9 cellular contexts compared by ENCODE assay signal in the genomic region with DNA sequence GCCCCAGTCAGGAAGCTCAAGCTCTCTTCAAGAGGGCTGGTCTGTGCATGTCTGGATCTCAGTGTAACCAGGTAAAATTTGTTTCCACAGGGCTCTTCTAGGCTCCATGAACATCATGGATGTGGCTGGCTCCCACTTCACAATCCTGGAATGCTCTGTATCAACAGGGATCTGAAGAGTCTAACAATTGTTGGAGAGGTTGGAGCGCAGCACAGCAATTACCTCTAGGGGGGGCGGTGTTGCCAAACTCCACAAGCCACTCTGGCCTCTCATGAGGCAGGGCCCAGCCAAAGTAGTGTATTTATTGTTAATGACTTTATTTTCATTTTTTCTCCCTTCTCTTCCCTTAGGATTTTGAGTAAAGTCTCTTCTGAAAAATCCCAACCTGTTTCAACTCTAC. TPM values are rescaled to one million over a fixed set of nuclear protein-coding genes. Genes with fewer than 3 reads are reported as not detected.
DNase-seq lines count a peak whose midpoint lies in the region; ATAC-seq, FAIRE-seq and TF ChIP-seq lines count a peak whose summit lies in the region.
"Had no signal": no experiment of that assay in that cellular context is flagged by ENCODE, and none has a peak within 500 bp of the region (broad histone marks: within the 10 kb centered on the region; RNA-seq: fewer than 3 reads in every experiment).

No MANE protein-coding gene starts in this region.

- H3K27ac ChIP-seq in HEK293 (ENCODE audit: extremely low read depth, low read depth, low read length): no peak overlapping the region
- H3K27ac ChIP-seq in SJCRH30: no peak overlapping the region

- CTCF ChIA-PET in Caco-2 (lab: Charles Lee): interaction anchor here (0.5 kb wide), 1 partner anchor 100 kb away, joined by 4 read pairs; no protein-coding TSS in a partner anchor
- CTCF ChIA-PET in HEK293 (lab: Yijun Ruan, JAX): no interaction called here

- H3K4me3 ChIP-seq in Caco-2 (ENCODE audit: low read depth, low read length) (no peak overlapping the region), HEK293 (ENCODE audit: low read depth, low read length) (no peak overlapping the region), SJCRH30 (no peak overlapping the region)

- H3K4me1 ChIP-seq in Caco-2: no peaks in the 10 kb centered on the region
- no peaks in the 10 kb centered on the region for H3K4me1 ChIP-seq in HEK293 (ENCODE audit: control insufficient read depth, insufficient read depth, low read length)
- no peaks in the 10 kb centered on the region; the same call in 1 of the 2 replicates for H3K4me1 ChIP-seq in SJCRH30

- peak; percentile 59 to 62 for DNase-seq in Caco-2
- peak; percentile 19 to 44 for DNase-seq in SJCRH30
- peak; percentile 16 for DNase-seq in glomerular visceral epithelial cell (ENCODE audit: extremely low spot score)
- DNase-seq in RCC 7860 (ENCODE audit: low spot score): no peak
- DNase-seq in activated gamma-delta T cell (lab: John Stamatoyannopoulos, UW): no peak
- DNase-seq in stimulated activated CD4-positive, alpha-beta T cell treated with anti-CD3 and anti-CD28 coated beads, Interleukin-12 subunit alpha, Interleukin-12 subunit beta, amount 100 ng/mL, for 4 hours: no peak

- no peaks in the 10 kb centered on the region for H3K27me3 Mint-ChIP-seq in Caco-2 (ENCODE audit: insufficient read depth, unreplicated experiment)

- no peaks in the 10 kb centered on the region for H3K9me3 Mint-ChIP-seq in Caco-2 (ENCODE audit: unreplicated experiment)

- intact Hi-C loops in Caco-2 (cut with micrococcal nuclease; ENCODE audit: unreplicated experiment): no loop called here

- H3K36me3 Mint-ChIP-seq in Caco-2 (ENCODE audit: insufficient read depth, unreplicated experiment): peaks cover 3% of the 10 kb centered on the region

- no peak for FAIRE-seq in RCC 7860 (lab: Jason Lieb, UNC)

- no TSS peak for BruUV-seq in Caco-2 (replicated peaks; lab: Mats Ljungman, UMichigan)

- no peak overlapping the region for H3K4me3 Mint-ChIP-seq in Caco-2 (ENCODE audit: unreplicated experiment)

- H3K9me3 ChIP-seq in Caco-2 (no peaks in the 10 kb centered on the region), HEK293 (ENCODE audit: control insufficient read depth, insufficient read depth, low read depth, low read length) (no peaks in the 10 kb centered on the region), SJCRH30 (replicated peaks) (no peaks in the 10 kb centered on the region)

- no peaks in the 10 kb centered on the region for H3K36me3 ChIP-seq in Caco-2 (ENCODE audit: control insufficient read depth, insufficient read depth, low read length)
- no peaks in the 10 kb centered on the region for H3K36me3 ChIP-seq in HEK293 (ENCODE audit: control insufficient read depth in 2 of 2, insufficient read depth in 1 of 2, low read length in 2 of 2)
- no peaks in the 10 kb centered on the region for H3K36me3 ChIP-seq in SJCRH30

- H3K4me1 Mint-ChIP-seq in Caco-2 (ENCODE audit: low read depth, unreplicated experiment): no peaks in the 10 kb centered on the region

- H3K27ac Mint-ChIP-seq in Caco-2 (ENCODE audit: unreplicated experiment): no peak overlapping the region

- H3K27me3 ChIP-seq in Caco-2 (replicated peaks; ENCODE audit: control insufficient read depth, insufficient read depth, low read length) (no peaks in the 10 kb centered on the region), SJCRH30 (no peaks in the 10 kb centered on the region)

- POLR2A ChIA-PET in Caco-2 (lab: Charles Lee) (interaction anchor here (0.6 kb wide), 1 partner anchor 25 kb away, joined by 12 read pairs; no protein-coding TSS in a partner anchor), HEK293 (lab: Yijun Ruan, JAX) (no interaction called here)

- ATAC-seq in HG03565 (IDR thresholded peaks at IDR 0.05; ENCODE audit: unreplicated experiment): no peak

- TF ChIP-seq CTCF in Caco-2 (IDR thresholded peaks at IDR 0.05; ENCODE audit: insufficient read depth in 1 of 2, low read depth in 1 of 2, low read length in 1 of 2, severe bottlenecking in 1 of 2, unreplicated experiment in 1 of 2): peak; percentile 38 to 41
- TF ChIP-seq CTCF in HEK293 (tag by site-specific recombination; IDR thresholded peaks at IDR 0.05): no peak

TF ChIP-seq in HEK293, 187 proteins besides CTCF, POLR2A, EP300 and RAD21:
- TF ChIP-seq ZNF157 (tag by site-specific recombination; IDR thresholded peaks at IDR 0.05): no peak
- TF ChIP-seq, protein P1, sequence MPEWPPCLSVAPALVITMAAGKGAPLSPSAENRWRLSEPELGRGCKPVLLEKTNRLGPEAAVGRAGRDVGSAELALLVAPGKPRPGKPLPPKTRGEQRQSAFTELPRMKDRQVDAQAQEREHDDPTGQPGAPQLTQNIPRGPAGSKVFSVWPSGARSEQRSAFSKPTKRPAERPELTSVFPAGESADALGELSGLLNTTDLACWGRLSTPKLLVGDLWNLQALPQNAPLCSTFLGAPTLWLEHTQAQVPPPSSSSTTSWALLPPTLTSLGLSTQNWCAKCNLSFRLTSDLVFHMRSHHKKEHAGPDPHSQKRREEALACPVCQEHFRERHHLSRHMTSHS (tag by site-specific recombination; IDR thresholded peaks at IDR 0.05): no peak
- peak; percentile 12; the same call in 1 of the 2 replicates for TF ChIP-seq ZNF654 (tag by site-specific recombination; IDR thresholded peaks at IDR 0.05; ENCODE audit: low read depth)
- TF ChIP-seq ZNF140 (tag by site-specific recombination; IDR thresholded peaks at IDR 0.05): no peak
- TF ChIP-seq ZNF155 (tag by site-specific recombination; IDR thresholded peaks at IDR 0.05): no peak
- 0 out of 2 replicates have a peak, but pooled peaks have one; percentile 10 for TF ChIP-seq ZBTB17 (tag by site-specific recombination; IDR thresholded peaks at IDR 0.05)

RNA-seq across cellular contexts. Expression of a gene that starts 6.1 kb away (rescaled TPM):
- 43.8 and 52.9 TPM in 2 replicates for total RNA-seq in Caco-2 (2022)
- 42.6 and 43.0 TPM in 2 replicates for total RNA-seq in SJCRH30 (2014; rRNA removed; shearing (Covaris generic))

RNA-seq across cellular contexts. Expression of a gene that starts 26.2 kb away (rescaled TPM):
- 83.9 and 86.7 TPM in 2 replicates for total RNA-seq in Caco-2 (2022)
- 38.5 and 43.7 TPM in 2 replicates for total RNA-seq in SJCRH30 (2014; rRNA removed; shearing (Covaris generic))

RNA-seq across cellular contexts. Expression of a gene that starts 32.1 kb away (rescaled TPM):
- not detected in 2 replicates for total RNA-seq in Caco-2 (2022)
- total RNA-seq in SJCRH30 (2014; rRNA removed; shearing (Covaris generic)): 6.5 and 8.0 TPM in 2 replicates
- total RNA-seq: temporal lobe had no signal

RNA-seq across cellular contexts. Expression of a gene that starts 45.6 kb away (rescaled TPM):
- total RNA-seq in Caco-2 (2022): 202 and 214 TPM in 2 replicates
- 194 and 196 TPM in 2 replicates for total RNA-seq in SJCRH30 (2014; rRNA removed; shearing (Covaris generic))

RNA-seq across cellular contexts. Expression of a gene that starts 57.0 kb away (rescaled TPM):
- 68.8 and 69.8 TPM in 2 replicates for total RNA-seq in Caco-2 (2022)
- 29.4 and 32.6 TPM in 2 replicates for total RNA-seq in SJCRH30 (2014; rRNA removed; shearing (Covaris generic))

Comparison
In these comparisons a context has a peak if more than half of its experiments do, and no peak if none do; other contexts are left out.
1. DNase-seq: peak in Caco-2 (2 of 2), SJCRH30 (2 of 2) and glomerular visceral epithelial cell (single experiment); none in RCC 7860 (single experiment), activated gamma-delta T cell (single experiment) and stimulated activated CD4-positive, alpha-beta T cell treated with anti-CD3 and anti-CD28 coated beads, Interleukin-12 subunit alpha, Interleukin-12 subunit beta, amount 100 ng/mL, for 4 hours (single experiment).